ENCODE assay signal across 29 cellular contexts in the genomic region with DNA sequence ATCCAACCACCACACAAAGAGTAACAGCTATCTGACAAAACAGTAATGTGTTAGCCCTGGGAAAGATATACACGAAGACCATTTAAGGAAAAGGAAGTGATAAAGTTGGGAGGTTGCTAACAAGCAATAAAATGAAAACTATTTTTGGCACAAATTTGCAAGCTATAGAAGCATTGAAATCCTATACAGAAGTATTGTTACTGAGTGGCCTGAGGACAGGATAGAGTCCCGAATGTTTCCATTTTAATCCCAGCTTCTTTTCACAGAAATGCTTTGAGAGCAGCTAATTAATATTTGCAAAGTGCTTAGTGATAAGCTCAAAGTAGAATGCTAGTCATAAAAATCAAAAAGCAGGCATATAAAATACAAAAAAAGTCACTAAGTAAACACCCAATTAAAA. TPM values are rescaled to one million over a fixed set of nuclear protein-coding genes. Genes with fewer than 3 reads are reported as not detected.
DNase-seq lines count a peak whose midpoint lies in the region; ATAC-seq, FAIRE-seq and TF ChIP-seq lines count a peak whose summit lies in the region.
"Had no signal": no experiment of that assay in that cellular context is flagged by ENCODE, and none has a peak within 500 bp of the region (broad histone marks: within the 10 kb centered on the region; RNA-seq: fewer than 3 reads in every experiment).

No MANE protein-coding gene starts in this region.

- no peaks in the 10 kb centered on the region for H3K4me1 ChIP-seq in IMR-90 (ENCODE audit: control insufficient read depth, insufficient read depth, low read length)
- no peaks in the 10 kb centered on the region for H3K4me1 ChIP-seq in endothelial cell of umbilical vein (ENCODE audit: control insufficient read depth, extremely low read depth, insufficient read depth, low read length)
- no peaks in the 10 kb centered on the region for H3K4me1 ChIP-seq in CD8-positive, alpha-beta memory T cell (ENCODE audit: insufficient read depth, low read length)
- H3K4me1 ChIP-seq: BLaER1, SJCRH30 had no signal

- WGBS in IMR-90 (ENCODE audit: extremely low coverage in 2 of 2, insufficient read length in 1 of 2), 2 experiments, result no CpG with 5 or more reads among the region's 2 CpGs

- H3K4me3 ChIP-seq in IMR-90 (ENCODE audit: insufficient read depth, low read depth, low read length) (no peak overlapping the region), endothelial cell of umbilical vein (replicated peaks in 1 of 3; ENCODE audit: insufficient read depth in 1 of 3, low read depth in 1 of 3, low read length in 3 of 3) (no peak overlapping the region)
- no peak overlapping the region for H3K4me3 ChIP-seq in CD8-positive, alpha-beta memory T cell (ENCODE audit: low read length)
- H3K4me3 ChIP-seq: BLaER1, GM23338, SJCRH30 had no signal

- H4K8ac ChIP-seq in IMR-90 (ENCODE audit: low read depth in 2 of 2, low read length in 2 of 2), result no peak overlapping the region

- H3K36me3 ChIP-seq in IMR-90 (ENCODE audit: control insufficient read depth, insufficient read depth, low read length) (peaks cover 1% of the 10 kb centered on the region; the same call in 1 of the 2 replicates), endothelial cell of umbilical vein (ENCODE audit: control insufficient read depth in 2 of 2, extremely low read depth in 1 of 2, insufficient read depth in 2 of 2, low read length in 2 of 2) (no peaks in the 10 kb centered on the region)
- H3K36me3 ChIP-seq in CD8-positive, alpha-beta memory T cell (ENCODE audit: insufficient read depth, low read length), result no peaks in the 10 kb centered on the region

- H2BK15ac ChIP-seq in IMR-90 (ENCODE audit: low read depth, low read length), result no peak overlapping the region

- H3K9me3 Mint-ChIP-seq in CD8-positive, alpha-beta memory T cell, result no peaks in the 10 kb centered on the region
- H3K9me3 Mint-ChIP-seq: CD4-positive, CD25-positive, alpha-beta regulatory T cell; GM23338; H9; T-cell had no signal

- intact Hi-C loops in IMR-90 (cut with micrococcal nuclease) (no loop called here), endothelial cell of umbilical vein (cut with micrococcal nuclease) (no loop called here)

- H3K79me2 ChIP-seq in endothelial cell of umbilical vein (ENCODE audit: control insufficient read depth, insufficient read depth, low read length), result no peaks in the 10 kb centered on the region

- peaks cover 0 to 4% of the 10 kb centered on the region in 2 experiments; a peak in 1 of 4 replicates for H3K79me1 ChIP-seq in IMR-90 (ENCODE audit: low read depth in 1 of 2, low read length in 2 of 2)

- H3K9ac ChIP-seq in IMR-90 (ENCODE audit: low read depth, low read length), result no peak overlapping the region
- H3K9ac ChIP-seq in endothelial cell of umbilical vein (replicated peaks; ENCODE audit: extremely low read depth, insufficient read depth, low read length), result no peak overlapping the region
- H3K9ac ChIP-seq: BLaER1 had no signal

- no peak overlapping the region for H2BK20ac ChIP-seq in IMR-90 (ENCODE audit: low read depth, low read length)

- no peaks in the 10 kb centered on the region for H3K27me3 ChIP-seq in IMR-90 (ENCODE audit: control insufficient read depth, insufficient read depth, low read length)
- no peaks in the 10 kb centered on the region for H3K27me3 ChIP-seq in endothelial cell of umbilical vein (ENCODE audit: control insufficient read depth in 2 of 2, insufficient read depth in 2 of 2, low read length in 2 of 2)
- no peaks in the 10 kb centered on the region for H3K27me3 ChIP-seq in CD8-positive, alpha-beta memory T cell (ENCODE audit: insufficient read depth, low read length, poor library complexity, severe bottlenecking)
- H3K27me3 ChIP-seq: BLaER1, SJCRH30 had no signal

- TF ChIP-seq POLR2A in IMR-90 (IDR thresholded peaks at IDR 0.05; ENCODE audit: low read depth, low read length) (no peak), endothelial cell of umbilical vein (IDR thresholded peaks at IDR 0.05; ENCODE audit: low read depth, low read length) (no peak)

- POLR2A ChIA-PET in IMR-90 (lab: Charles Lee; ENCODE audit: unreplicated experiment) (no interaction called here), endothelial cell of umbilical vein (lab: Charles Lee) (no interaction called here)
- POLR2A ChIA-PET in CD8-positive, alpha-beta memory T cell (lab: Charles Lee), result no interaction called here

- H3K56ac ChIP-seq in IMR-90 (ENCODE audit: extremely low read depth, insufficient read depth, low read length), result no peak overlapping the region

- no peaks in the 10 kb centered on the region for H3K9me3 ChIP-seq in IMR-90 (ENCODE audit: control insufficient read depth, insufficient read depth, low read length)
- H3K9me3 ChIP-seq in endothelial cell of umbilical vein (replicated peaks; ENCODE audit: control insufficient read depth, insufficient read depth, low read length), result no peaks in the 10 kb centered on the region
- no peaks in the 10 kb centered on the region for H3K9me3 ChIP-seq in CD8-positive, alpha-beta memory T cell (ENCODE audit: low read length)
- H3K9me3 ChIP-seq: BLaER1, SJCRH30 had no signal

- H3K4me1 Mint-ChIP-seq in CD8-positive, alpha-beta memory T cell, result no peaks in the 10 kb centered on the region
- H3K4me1 Mint-ChIP-seq: GM23338, H9, T-cell had no signal

- H2BK120ac ChIP-seq in IMR-90 (ENCODE audit: low read depth, low read length), result no peak overlapping the region

- no peak overlapping the region for H2AK9ac ChIP-seq in IMR-90 (replicated peaks; ENCODE audit: low read depth, low read length, poor library complexity)

- H3K9me1 ChIP-seq in IMR-90 (ENCODE audit: insufficient read depth, low read length) (0 out of 2 replicates have a peak, but pooled peaks cover 3% of the 10 kb centered on the region), endothelial cell of umbilical vein (replicated peaks; ENCODE audit: control insufficient read depth, extremely low read depth, insufficient read depth, low read length) (no peaks in the 10 kb centered on the region)

- in situ Hi-C loops in IMR-90 (cut with MboI; ENCODE audit: low sequenced_read_pairs), result no loop called here

- H3K14ac ChIP-seq in IMR-90 (replicated peaks; ENCODE audit: low read depth, low read length), result no peak overlapping the region

- peak overlapping the region; percentile 4 for H2BK5ac ChIP-seq in IMR-90 (ENCODE audit: low read depth, low read length, poor library complexity, severe bottlenecking)

- H3K27me3 Mint-ChIP-seq in CD8-positive, alpha-beta memory T cell, result no peaks in the 10 kb centered on the region
- H3K27me3 Mint-ChIP-seq: CD4-positive, CD25-positive, alpha-beta regulatory T cell; T-cell had no signal

- no peak overlapping the region for H4K91ac ChIP-seq in IMR-90 (ENCODE audit: insufficient read depth, low read depth, low read length)

- H2AFZ ChIP-seq in IMR-90 (replicated peaks; ENCODE audit: low read length, poor library complexity), result no peak overlapping the region
- H2AFZ ChIP-seq in endothelial cell of umbilical vein (ENCODE audit: low read depth, low read length), result no peak overlapping the region
- H2AFZ ChIP-seq: GM23338 had no signal

- H3K27ac ChIP-seq in IMR-90 (ENCODE audit: insufficient read depth, low read length) (no peak overlapping the region), endothelial cell of umbilical vein (ENCODE audit: insufficient read depth, low read depth, low read length) (no peak overlapping the region)
- no peak overlapping the region for H3K27ac ChIP-seq in CD8-positive, alpha-beta memory T cell (ENCODE audit: low read depth, low read length)
- H3K27ac ChIP-seq: BLaER1, HL-60, SJCRH30 had no signal

- H3K36me3 Mint-ChIP-seq in CD8-positive, alpha-beta memory T cell, result peaks cover 24 to 50% (median 33%) of the 10 kb centered on the region in 3 donors

- H4K5ac ChIP-seq in IMR-90 (ENCODE audit: low read depth, low read length), result no peak overlapping the region

- H3K23ac ChIP-seq in IMR-90 (ENCODE audit: low read depth, low read length), result no peak overlapping the region

- H3K4ac ChIP-seq in IMR-90 (ENCODE audit: low read depth, low read length), result no peak overlapping the region

- DNase-seq in EH (ENCODE audit: low read depth), result peak; percentile 68
- DNase-seq in IMR-90, result no peak
- DNase-seq in OCI-M1 (lab: John Stamatoyannopoulos, UW), result peak; percentile 32
- peak; percentile 8 for DNase-seq in endothelial cell of umbilical vein (ENCODE audit: low read depth, low spot score)
- no peak for DNase-seq in NCI-H2227 (lab: John Stamatoyannopoulos, UW; ENCODE audit: unreplicated experiment)
- no peak for DNase-seq in CD8-positive, alpha-beta memory T cell
- no peak for DNase-seq in SW480 (ENCODE audit: low spot score)
- DNase-seq in DMS153 (lab: John Stamatoyannopoulos, UW), result no peak
- DNase-seq: CD4-positive, CD25-positive, alpha-beta regulatory T cell; DMS53; H9; Karpas-422; NCI-H1048; NCI-H1417; NCI-H1694; NCI-H2029 treated with DMSO at 0.1 percent for 48 hours; NCI-H2171 treated with DMSO at 0.1 percent for 48 hours; NCI-H446; NCI-H524 treated with DMSO at 0.1 percent for 48 hours; NCI-H82; NK-92 treated with Interleukin-12 subunit alpha and Interleukin-12 subunit beta, amount 100 ng/mL, for 24 hours; SJCRH30; T-cell had no signal

- H3K4me2 ChIP-seq in IMR-90 (ENCODE audit: low read depth, low read length) (no peak overlapping the region), endothelial cell of umbilical vein (ENCODE audit: insufficient read depth, low read length) (no peak overlapping the region)
- H3K4me2 ChIP-seq: BLaER1, GM23338 had no signal

- H3K4me3 Mint-ChIP-seq in CD8-positive, alpha-beta memory T cell, result no peak overlapping the region
- H3K4me3 Mint-ChIP-seq: CD4-positive, CD25-positive, alpha-beta regulatory T cell; GM23338; H9; T-cell had no signal

- H3K18ac ChIP-seq in IMR-90 (ENCODE audit: low read depth, low read length), result no peak overlapping the region

- TF ChIP-seq RAD21 in IMR-90 (IDR thresholded peaks at IDR 0.05; ENCODE audit: low read length), result no peak

- H4K20me1 ChIP-seq in IMR-90 (ENCODE audit: insufficient read depth, low read length) (no peaks in the 10 kb centered on the region), endothelial cell of umbilical vein (replicated peaks; ENCODE audit: control insufficient read depth, extremely low read depth, insufficient read depth, low read length) (no peaks in the 10 kb centered on the region)
- H4K20me1 ChIP-seq: BLaER1 had no signal

- no peak for FAIRE-seq in endothelial cell of umbilical vein (lab: Jason Lieb, UNC)
- FAIRE-seq: D721Med, G401.6, RCC 7860 had no signal

- BruUV-seq in IMR-90 (replicated peaks; lab: Mats Ljungman, UMichigan) (no TSS peak), endothelial cell of umbilical vein (replicated peaks; lab: Mats Ljungman, UMichigan) (no TSS peak)

- no peak for ATAC-seq in IMR-90 (ENCODE audit: low read depth)
- ATAC-seq: GM23338, T-cell had no signal

- H2AK5ac ChIP-seq in IMR-90 (ENCODE audit: low read depth, low read length), result no peak overlapping the region

- no peak overlapping the region for H3K27ac Mint-ChIP-seq in CD8-positive, alpha-beta memory T cell
- H3K27ac Mint-ChIP-seq: CD4-positive, CD25-positive, alpha-beta regulatory T cell; GM23338; H9; T-cell had no signal

- CTCF ChIA-PET in IMR-90 (lab: Yijun Ruan, JAX), result interaction anchor here (1.2 to 1.6 kb wide), 2 partner anchors 12 to 14 kb away, joined by 4 to 5 read pairs; no protein-coding TSS in a partner anchor
- CTCF ChIA-PET in endothelial cell of umbilical vein (lab: Charles Lee), result interaction anchor here (1.0 to 1.9 kb wide), 2 partner anchors 27 to 142 kb away, joined by 7 read pairs; a partner anchor contains a TSS
- CTCF ChIA-PET in CD8-positive, alpha-beta memory T cell (lab: Charles Lee), result no interaction called here

- dilution Hi-C loops in IMR-90 (cut with HindIII; ENCODE audit: low sequenced_read_pairs, unreplicated experiment) (no loop called here), endothelial cell of umbilical vein (cut with MboI; ENCODE audit: extremely low pct_ligation_motif_present, low sequenced_read_pairs) (no loop called here)

- TF ChIP-seq CTCF in IMR-90 (conservative IDR thresholded peaks at IDR 0.05; ENCODE audit: low read depth, low read length), result no peak
- TF ChIP-seq CTCF in endothelial cell of umbilical vein (IDR thresholded peaks at IDR 0.05; ENCODE audit: extremely low read depth in 1 of 2, insufficient read depth in 1 of 2, low read depth in 1 of 2, low read length in 2 of 2), result no peak

RNA-seq across cellular contexts. Expression of a gene that starts 51.5 kb away (rescaled TPM):
- 17.2 and 22.2 TPM in 2 replicates for total RNA-seq in IMR-90 (2012; rRNA removed)
- 6.9 and 8.2 TPM in 2 replicates for polyA plus RNA-seq in IMR-90 (2012; rRNA removed)
- polyA plus RNA-seq in IMR-90 (2012; cell fraction: cytosol; rRNA removed), result 1.3 and 1.8 TPM in 2 replicates
- 5.3 and 13.9 TPM in 2 replicates for polyA plus RNA-seq in IMR-90 (2012; cell fraction: nucleus; rRNA removed; ENCODE audit: low replicate concordance)
- total RNA-seq in endothelial cell of umbilical vein, result 16.7 and 23.8 TPM in 2 replicates
- polyA plus RNA-seq in endothelial cell of umbilical vein, result 6.4 and 7.9 TPM in 2 replicates
- polyA plus RNA-seq in endothelial cell of umbilical vein (2011; cell fraction: cytosol; rRNA removed), result 5.0 and 6.7 TPM in 2 replicates
- polyA plus RNA-seq in endothelial cell of umbilical vein (2011; cell fraction: nucleus; rRNA removed), result 16.2 and 25.3 TPM in 2 replicates
- polyA plus RNA-seq in endothelial cell of umbilical vein (2012), result 6.7 and 9.2 TPM in 2 replicates
- polyA minus RNA-seq in endothelial cell of umbilical vein, result 8.8 and 12.3 TPM in 2 replicates
- polyA minus RNA-seq in endothelial cell of umbilical vein (2011; cell fraction: cytosol; rRNA and poly(A)+ RNA removed), result 13.5 TPM
- polyA minus RNA-seq in endothelial cell of umbilical vein (2011; cell fraction: nucleus; rRNA and poly(A)+ RNA removed), result 23.1 and 44.8 TPM in 2 replicates
- 10 to 100 TPM; 38.5 to 43.3 TPM for total RNA-seq in CD8-positive, alpha-beta memory T cell
- polyA plus RNA-seq in CD8-positive, alpha-beta memory T cell, result 8.9 TPM

Comparison
In these comparisons a context has a peak if more than half of its experiments do, and no peak if none do; other contexts are left out.
1. DNase-seq: peak in EH (single experiment), OCI-M1 (single experiment) and endothelial cell of umbilical vein (single experiment); none in IMR-90 (single experiment), NCI-H2227 (single experiment), CD8-positive, alpha-beta memory T cell (0 of 5), SW480 (single experiment) and DMS153 (single experiment).